18 cellular contexts compared by ENCODE assay signal in genomic region chr11:17020831-17021230, GRCh38.
"Had no signal": no experiment of that assay in that cellular context is flagged by ENCODE, and none has a peak within 500 bp of the region (broad histone marks: within the 10 kb centered on the region; RNA-seq: fewer than 3 reads in every experiment).

No MANE protein-coding gene starts in this region.

- ATAC-seq: activated CD8-positive, alpha-beta memory T cell treated with anti-CD3 and anti-CD28 coated beads, Interleukin-2, amount 10 ng/mL, durations not matched to agents 7 days and 5 days; activated T-cell treated with anti-CD3 and anti-CD28 coated beads, Interleukin-2, amount 50 U/mL, for 4 hours; body of pancreas; esophagus mucosa; left ventricle myocardium superior; right lobe of liver; stimulated activated effector memory CD8-positive, alpha-beta T cell treated with anti-CD3 and anti-CD28 coated beads, Interleukin-12 subunit alpha, Interleukin-12 subunit beta, amount 100 ng/mL, for 72 hours had no signal

- H3K36me3 Mint-ChIP-seq: activated CD4-positive, alpha-beta memory T cell treated with anti-CD3 and anti-CD28 coated beads for 36 hours; activated CD8-positive, alpha-beta memory T cell treated with anti-CD3 and anti-CD28 coated beads, Interleukin-2, amount 10 ng/mL, durations not matched to agents 7 days and 5 days; stimulated activated effector memory CD8-positive, alpha-beta T cell treated with anti-CD3 and anti-CD28 coated beads, Interleukin-12 subunit alpha, Interleukin-12 subunit beta, amount 100 ng/mL, for 72 hours had no signal

- H3K9me3 Mint-ChIP-seq: activated CD4-positive, alpha-beta memory T cell treated with anti-CD3 and anti-CD28 coated beads for 36 hours; activated T-cell treated with anti-CD3 and anti-CD28 coated beads, Interleukin-2, amount 50 U/mL, for 4 hours; memory B cell; nephron; stimulated activated effector memory CD8-positive, alpha-beta T cell treated with anti-CD3 and anti-CD28 coated beads, Interleukin-12 subunit alpha, Interleukin-12 subunit beta, amount 100 ng/mL, for 72 hours had no signal

- H3K27ac Mint-ChIP-seq: activated CD4-positive, alpha-beta memory T cell treated with anti-CD3 and anti-CD28 coated beads for 36 hours; activated CD8-positive, alpha-beta memory T cell treated with anti-CD3 and anti-CD28 coated beads, Interleukin-2, amount 10 ng/mL, durations not matched to agents 7 days and 5 days; memory B cell; nephron; stimulated activated effector memory CD8-positive, alpha-beta T cell treated with anti-CD3 and anti-CD28 coated beads, Interleukin-12 subunit alpha, Interleukin-12 subunit beta, amount 100 ng/mL, for 72 hours had no signal

- H3K4me1 Mint-ChIP-seq: activated CD8-positive, alpha-beta memory T cell treated with anti-CD3 and anti-CD28 coated beads, Interleukin-2, amount 10 ng/mL, durations not matched to agents 7 days and 5 days; memory B cell; stimulated activated effector memory CD8-positive, alpha-beta T cell treated with anti-CD3 and anti-CD28 coated beads, Interleukin-12 subunit alpha, Interleukin-12 subunit beta, amount 100 ng/mL, for 72 hours had no signal

- DNase-seq: activated CD4-positive, alpha-beta memory T cell treated with anti-CD3 and anti-CD28 coated beads for 36 hours; activated CD8-positive, alpha-beta memory T cell treated with anti-CD3 and anti-CD28 coated beads, Interleukin-2, amount 10 ng/mL, durations not matched to agents 7 days and 5 days; activated effector memory CD4-positive, alpha-beta T cell treated with Interleukin-2 at 50 U/mL for 16 hours; activated naive CD4-positive, alpha-beta T cell treated with anti-CD3 and anti-CD28 coated beads, Interleukin-2, amount 50 U/mL, for 16 hours; activated T-cell treated with anti-CD3 and anti-CD28 coated beads, Interleukin-2, amount 50 U/mL, for 4 hours; body of pancreas; caudate nucleus; kidney; left ventricle myocardium superior; occipital lobe; right lobe of liver; stimulated activated CD4-positive, alpha-beta T cell treated with anti-CD3 and anti-CD28 coated beads, Interleukin-1b, Interleukin-23, amount 100 ng/mL, for 48 hours; tibial artery; uterus had no signal

- H3K4me3 Mint-ChIP-seq: activated CD4-positive, alpha-beta memory T cell treated with anti-CD3 and anti-CD28 coated beads for 36 hours; activated CD8-positive, alpha-beta memory T cell treated with anti-CD3 and anti-CD28 coated beads, Interleukin-2, amount 10 ng/mL, durations not matched to agents 7 days and 5 days; activated T-cell treated with anti-CD3 and anti-CD28 coated beads, Interleukin-2, amount 50 U/mL, for 4 hours; memory B cell; nephron; stimulated activated effector memory CD8-positive, alpha-beta T cell treated with anti-CD3 and anti-CD28 coated beads, Interleukin-12 subunit alpha, Interleukin-12 subunit beta, amount 100 ng/mL, for 72 hours had no signal
